Comparison of ENCODE assay signal across 15 cellular contexts in the genomic region with DNA sequence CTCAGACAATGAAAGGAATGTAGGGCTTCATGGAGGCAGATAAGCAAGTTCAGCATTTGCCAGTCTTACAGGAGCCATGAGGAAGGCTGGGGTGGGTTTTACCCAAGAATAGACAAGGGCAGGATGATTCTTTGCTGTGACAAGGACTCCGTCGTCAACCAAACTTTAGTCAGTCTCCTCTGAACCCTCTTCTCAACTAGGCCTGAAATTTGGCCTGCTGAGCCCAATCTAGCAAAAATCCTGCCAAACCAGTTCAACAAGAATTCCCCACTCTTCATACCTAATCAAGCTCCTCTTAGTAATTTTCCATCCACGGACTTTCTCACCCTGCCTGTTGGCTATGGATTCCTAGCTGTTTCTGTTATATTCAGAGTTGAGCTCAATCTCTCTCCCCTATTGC.
DNase-seq lines count a peak whose midpoint lies in the region; FAIRE-seq and TF ChIP-seq lines count a peak whose summit lies in the region.
"Had no signal": no experiment of that assay in that cellular context is flagged by ENCODE, and none has a peak within 500 bp of the region (broad histone marks: within the 10 kb centered on the region; RNA-seq: fewer than 3 reads in every experiment).

No MANE protein-coding gene starts in this region.

- no peaks in the 10 kb centered on the region for H3K9me2 ChIP-seq in PC-9 (ENCODE audit: insufficient read depth)

- 0 out of 2 replicates have a peak, but pooled peaks cover 4% of the 10 kb centered on the region for H3K36me3 ChIP-seq in PC-9 (ENCODE audit: low read depth)
- H3K36me3 ChIP-seq in keratinocyte (ENCODE audit: control insufficient read depth in 2 of 2, extremely low read depth in 1 of 2, insufficient read depth in 2 of 2, low read length in 2 of 2): no peaks in the 10 kb centered on the region
- H3K36me3 ChIP-seq: vagina had no signal

- H3K4me3 ChIP-seq in PC-9 (peak overlapping the region; percentile 22; the same call in 1 of the 2 replicates), keratinocyte (ENCODE audit: control insufficient read depth in 2 of 3, extremely low read depth in 1 of 3, insufficient read depth in 2 of 3, low read depth in 1 of 3, low read length in 3 of 3) (no peak overlapping the region)
- H3K4me3 ChIP-seq: vagina had no signal

- peaks cover 9% of the 10 kb centered on the region; the same call in 1 of the 2 replicates for H3F3A ChIP-seq in PC-9 (ENCODE audit: insufficient read depth, low read depth)

- dilution Hi-C loops in keratinocyte (cut with MboI; ENCODE audit: extremely low pct_ligation_motif_present, low sequenced_read_pairs): no loop called here

- POLR2A ChIA-PET in PC-9 (lab: Charles Lee; ENCODE audit: unreplicated experiment): no interaction called here

- peak; percentile 95 for FAIRE-seq in keratinocyte (lab: Jason Lieb, UNC)
- FAIRE-seq: D721Med had no signal

- H3K27ac ChIP-seq in PC-9 (peak overlapping the region; percentile 79), keratinocyte (ENCODE audit: control insufficient read depth, insufficient read depth, low read length) (peak overlapping the region; percentile 5)
- H3K27ac ChIP-seq: HL-60, vagina had no signal

- H3K4me1 ChIP-seq in PC-9 (replicated peaks; ENCODE audit: insufficient read depth): peaks cover 33% of the 10 kb centered on the region
- peaks cover 32% of the 10 kb centered on the region for H3K4me1 ChIP-seq in keratinocyte (ENCODE audit: control insufficient read depth, extremely low read depth, insufficient read depth, low read length)
- H3K4me1 ChIP-seq: vagina had no signal

- H3K9me1 ChIP-seq in keratinocyte (ENCODE audit: control insufficient read depth, extremely low read depth, insufficient read depth, low read length): no peaks in the 10 kb centered on the region

- H3K9me3 ChIP-seq in PC-9 (ENCODE audit: insufficient read depth, low read depth) (peaks cover 26% of the 10 kb centered on the region), keratinocyte (ENCODE audit: control insufficient read depth, low read depth, low read length) (no peaks in the 10 kb centered on the region)
- H3K9me3 ChIP-seq: vagina had no signal

- no TSS peak for BruUV-seq in PC-9 (replicated peaks; lab: Mats Ljungman, UMichigan)

- H2AFZ ChIP-seq in PC-9: peak overlapping the region; percentile 84
- H2AFZ ChIP-seq in keratinocyte (ENCODE audit: control insufficient read depth, low read length): peak overlapping the region; percentile 81

- CTCF ChIA-PET in PC-9 (lab: Charles Lee): no interaction called here

- H3K27me3 ChIP-seq in PC-9 (ENCODE audit: insufficient read depth, low read depth) (no peaks in the 10 kb centered on the region), keratinocyte (ENCODE audit: control insufficient read depth, extremely low read depth, insufficient read depth, low read length) (no peaks in the 10 kb centered on the region)
- H3K27me3 ChIP-seq: vagina had no signal

- TF ChIP-seq CTCF in PC-9 (conservative IDR thresholded peaks at IDR 0.05) (no peak), keratinocyte (optimal IDR thresholded peaks at IDR 0.05 in 1 of 3, IDR thresholded peaks at IDR 0.05 in 1 of 3, conservative IDR thresholded peaks at IDR 0.05 in 1 of 3; ENCODE audit: extremely low read depth in 1 of 3, insufficient read depth in 2 of 3, low read length in 3 of 3) (no peak)

- intact Hi-C loops in PC-9 (cut with micrococcal nuclease; ENCODE audit: unreplicated experiment): no loop called here

- H4K20me1 ChIP-seq in PC-9 (ENCODE audit: insufficient read depth): no peaks in the 10 kb centered on the region
- no peaks in the 10 kb centered on the region for H4K20me1 ChIP-seq in keratinocyte (ENCODE audit: control insufficient read depth, extremely low read depth, insufficient read depth, low read length)

- no peak overlapping the region for H3K9ac ChIP-seq in keratinocyte (ENCODE audit: control insufficient read depth, extremely low read depth, insufficient read depth, low read length)

- DNase-seq in COLO668 (lab: John Stamatoyannopoulos, UW; ENCODE audit: unreplicated experiment) (peak; percentile 47), NCI-H1048 (lab: John Stamatoyannopoulos, UW) (peak; percentile 80), PC-9 (peak; percentile 71 to 94), keratinocyte (ENCODE audit: low read depth, low spot score) (no peak), C1 segment of cervical spinal cord (lab: John Stamatoyannopoulos, UW) (no peak), NCI-H1092 treated with DMSO at 0.1 percent for 48 hours (lab: John Stamatoyannopoulos, UW) (no peak), hypothalamus (lab: John Stamatoyannopoulos, UW) (no peak), NCI-H2227 (lab: John Stamatoyannopoulos, UW; ENCODE audit: unreplicated experiment) (no peak)
- DNase-seq: activated T-cell treated with anti-CD3 and anti-CD28 coated beads, Interleukin-2, amount 50 U/mL, for 4 hours; amygdala; MV-4-11; posterior cingulate gyrus had no signal

- peak overlapping the region; percentile 51 for H3K4me2 ChIP-seq in PC-9
- peak overlapping the region; percentile 40 for H3K4me2 ChIP-seq in keratinocyte (ENCODE audit: control insufficient read depth, extremely low read depth, insufficient read depth, low read depth, low read length)

- H3K79me2 ChIP-seq in PC-9 (ENCODE audit: low read depth) (no peaks in the 10 kb centered on the region), keratinocyte (ENCODE audit: control insufficient read depth, insufficient read depth, low read length) (no peaks in the 10 kb centered on the region)

Comparison
In these comparisons a context has a peak if more than half of its experiments do, and no peak if none do; other contexts are left out.
1. DNase-seq: peak in COLO668 (single experiment), NCI-H1048 (single experiment) and PC-9 (2 of 2); none in keratinocyte (single experiment), C1 segment of cervical spinal cord (0 of 14), NCI-H1092 treated with DMSO at 0.1 percent for 48 hours (single experiment), hypothalamus (0 of 51) and NCI-H2227 (single experiment).